12 cellular contexts compared by ENCODE assay signal in genomic region chr12:64461634-64462414, GRCh38. TPM values are rescaled to one million over a fixed set of nuclear protein-coding genes. Genes with fewer than 3 reads are reported as not detected.
DNase-seq lines count a peak whose midpoint lies in the region; ATAC-seq and TF ChIP-seq lines count a peak whose summit lies in the region.
"Had no signal": no experiment of that assay in that cellular context is flagged by ENCODE, and none has a peak within 500 bp of the region (broad histone marks: within the 10 kb centered on the region; RNA-seq: fewer than 3 reads in every experiment).

No MANE protein-coding gene starts in this region.

- H3K9me3 ChIP-seq in osteoblast (ENCODE audit: low read depth, low read length): no peaks in the 10 kb centered on the region

- peaks cover 37% of the 10 kb centered on the region for H3K36me3 ChIP-seq in osteoblast (ENCODE audit: insufficient read depth, low read length)

- H3K4me2 ChIP-seq in osteoblast (ENCODE audit: insufficient read depth, low read length): peak overlapping the region; percentile 25

- no peak overlapping the region for H2AFZ ChIP-seq in osteoblast (ENCODE audit: low read length)

- no peak overlapping the region for H3K4me3 ChIP-seq in epithelial cell of esophagus (ENCODE audit: low read length)
- H3K4me3 ChIP-seq in osteoblast (ENCODE audit: insufficient read depth, low read length): no peak overlapping the region

- in situ Hi-C loops in Caki2 (cut with HindIII; ENCODE audit: low pct_unique_long_range_greater_than_20kb, low sequenced_read_pairs): no loop called here

- peak overlapping the region; percentile 93 for H3K27ac ChIP-seq in osteoblast (ENCODE audit: low read depth, low read length)

- no peak for TF ChIP-seq CTCF in epithelial cell of esophagus (IDR thresholded peaks at IDR 0.05; ENCODE audit: insufficient read depth, low read depth, low read length, missing control alignments)
- TF ChIP-seq CTCF in osteoblast (IDR thresholded peaks at IDR 0.05; ENCODE audit: extremely low read depth, low read depth, low read length): no peak

- peaks cover 4% of the 10 kb centered on the region for H4K20me1 ChIP-seq in osteoblast (ENCODE audit: insufficient read depth, low read length)

- H3K79me2 ChIP-seq in osteoblast (ENCODE audit: insufficient read depth, low read length): peaks cover 36% of the 10 kb centered on the region

- no peaks in the 10 kb centered on the region for H3K27me3 ChIP-seq in osteoblast (ENCODE audit: insufficient read depth, low read length)

- H3K4me1 ChIP-seq in osteoblast (ENCODE audit: insufficient read depth, low read length): peaks cover 49% of the 10 kb centered on the region

- ATAC-seq in GM21526 (IDR thresholded peaks at IDR 0.05; ENCODE audit: low FRiP score, unreplicated experiment) (no peak), HG03442 (IDR thresholded peaks at IDR 0.05; ENCODE audit: unreplicated experiment) (no peak)
- ATAC-seq: activated CD8-positive, alpha-beta T cell treated with anti-CD3 and anti-CD28 coated beads, Interleukin-2, amount 10 ng/mL, durations not matched to agents 7 days and 5 days; natural killer cell treated with Interleukin-12 subunit alpha and Interleukin-12 subunit beta and Interleukin-15 and Interleukin-18, amount 100 ng/mL, for 72 hours had no signal

- DNase-seq in Caki2 (ENCODE audit: low read depth): peak; percentile 50
- peak; percentile 98 for DNase-seq in NCI-H226
- peak; percentile 78 for DNase-seq in epithelial cell of esophagus (ENCODE audit: low read depth)
- DNase-seq in osteoblast (ENCODE audit: insufficient read length, low spot score, missing footprints): no peak
- DNase-seq in foreskin melanocyte: no peak
- no peak for DNase-seq in mesenteric fat pad (ENCODE audit: low spot score)
- DNase-seq: activated CD8-positive, alpha-beta T cell treated with anti-CD3 and anti-CD28 coated beads, Interleukin-2, amount 10 ng/mL, durations not matched to agents 7 days and 5 days; NCI-H345; stimulated activated CD4-positive, alpha-beta T cell treated with anti-CD3 and anti-CD28 coated beads, Interleukin-4, amount 100 ng/mL, for 4 hours had no signal

RNA-seq across cellular contexts. Expression of gene TBK1, which starts 9.9 kb away (rescaled TPM):
- 14.5 and 17.4 TPM in 2 replicates for total RNA-seq in Caki2 (2014; rRNA removed; shearing (Covaris generic); ENCODE audit: low replicate concordance)
- total RNA-seq in osteoblast (34.8 and 36.2 TPM in 2 replicates), mesenteric fat pad (23.4 TPM)

RNA-seq across cellular contexts. Expression of gene XPOT, which starts 57.6 kb away (rescaled TPM):
- 50.5 and 68.5 TPM in 2 replicates for total RNA-seq in Caki2 (2014; rRNA removed; shearing (Covaris generic); ENCODE audit: low replicate concordance)
- total RNA-seq in osteoblast (208 and 217 TPM in 2 replicates), mesenteric fat pad (96.1 TPM)

Comparison
In these comparisons a context has a peak if more than half of its experiments do, and no peak if none do; other contexts are left out.
1. DNase-seq: peak in Caki2 (single experiment), NCI-H226 (single experiment) and epithelial cell of esophagus (single experiment); none in osteoblast (single experiment), foreskin melanocyte (single experiment) and mesenteric fat pad (single experiment).